18 cellular contexts compared by ENCODE assay signal in the genomic region with DNA sequence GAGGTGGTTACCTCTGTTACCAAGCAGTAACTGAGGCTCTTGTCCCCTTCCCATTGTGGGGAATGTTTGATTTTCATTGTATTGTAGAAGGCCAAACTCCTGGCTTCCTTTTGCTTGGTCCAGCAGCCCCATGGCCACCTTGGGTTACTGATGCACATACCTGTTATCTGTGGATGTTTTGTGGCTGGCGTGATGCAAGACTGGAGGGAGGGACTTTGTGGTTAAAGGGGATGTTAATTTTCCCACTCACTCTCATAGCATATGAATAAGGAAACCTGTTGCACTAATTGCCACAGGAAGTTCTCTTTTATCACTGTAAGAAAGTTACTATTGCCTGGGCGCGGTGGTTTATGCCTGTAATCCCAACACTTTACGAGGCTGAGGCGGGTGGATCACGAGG.
A peak's percentile ranks its signal among the peaks of the same experiment; 100 is the strongest.
DNase-seq lines count a peak whose midpoint lies in the region; ATAC-seq and TF ChIP-seq lines count a peak whose summit lies in the region.
"Had no signal": no experiment of that assay in that cellular context is flagged by ENCODE, and none has a peak within 500 bp of the region (broad histone marks: within the 10 kb centered on the region; RNA-seq: fewer than 3 reads in every experiment).

No MANE protein-coding gene starts in this region.

- no peak overlapping the region for H3K4me2 ChIP-seq in hepatocyte
- H3K4me2 ChIP-seq: A549 had no signal

- CTCF ChIA-PET in WTC11 (lab: Charles Lee) = no interaction called here

- H3K27me3 ChIP-seq in iPS DF 6.9 (ENCODE audit: control insufficient read depth, insufficient read depth, low read length) (no peaks in the 10 kb centered on the region), hepatocyte (no peaks in the 10 kb centered on the region)

- DNase-seq in ELF-1 (ENCODE audit: low read depth, low spot score) = peak; percentile 1
- peak; percentile 25 for DNase-seq in Jurkat, Clone E6-1 (ENCODE audit: low read depth, low spot score)
- DNase-seq in WTC11 (ENCODE audit: low spot score) = no peak
- peak; percentile 27 for DNase-seq in iPS DF 6.9 (ENCODE audit: low read depth, low spot score)
- DNase-seq in NCI-H146 treated with DMSO at 0.1 percent for 48 hours (lab: John Stamatoyannopoulos, UW; ENCODE audit: unreplicated experiment) = no peak
- DNase-seq in hepatocyte (ENCODE audit: low spot score) = no peak
- no peak for DNase-seq in anterior cingulate cortex (lab: John Stamatoyannopoulos, UW)
- DNase-seq: AML-193; Caco-2; CD4-positive, alpha-beta T cell; GF-D8; HCEC 1CT; HFFc6; IMR-90 had no signal

- H3K9me3 ChIP-seq in iPS DF 6.9 (ENCODE audit: control insufficient read depth, insufficient read depth, low read length) (no peaks in the 10 kb centered on the region), hepatocyte (ENCODE audit: low read depth) (no peaks in the 10 kb centered on the region)
- H3K9me3 ChIP-seq: A549, Caco-2 had no signal

- H3K36me3 ChIP-seq in iPS DF 6.9 (ENCODE audit: control insufficient read depth, insufficient read depth, low read length) (no peaks in the 10 kb centered on the region), hepatocyte (replicated peaks; ENCODE audit: insufficient read depth, low read depth) (no peaks in the 10 kb centered on the region)

- peak overlapping the region; percentile 86 for H3K27ac Mint-ChIP-seq in WTC11
- H3K27ac Mint-ChIP-seq: CD4-positive, alpha-beta T cell; HFFc6 had no signal

- H3K27me3 Mint-ChIP-seq in WTC11 (ENCODE audit: low read depth) = no peaks in the 10 kb centered on the region; the same call in 1 of the 2 replicates

- H2AFZ ChIP-seq in hepatocyte = no peak overlapping the region

- no peak overlapping the region for H3K4me3 Mint-ChIP-seq in WTC11
- H3K4me3 Mint-ChIP-seq: CD4-positive, alpha-beta T cell; HFFc6 had no signal

- H3K36me3 Mint-ChIP-seq in WTC11 = no peaks in the 10 kb centered on the region

- H3K9me3 Mint-ChIP-seq in WTC11 = peaks cover 7% of the 10 kb centered on the region
- H3K9me3 Mint-ChIP-seq: CD4-positive, alpha-beta T cell had no signal

- ATAC-seq in WTC11 (peak; percentile 84), HG02970 (IDR thresholded peaks at IDR 0.05; ENCODE audit: low FRiP score, unreplicated experiment) (no peak)
- ATAC-seq: A549 had no signal

- TF ChIP-seq CTCF in WTC11 (IDR thresholded peaks at IDR 0.05) (no peak), hepatocyte (IDR thresholded peaks at IDR 0.05; ENCODE audit: poor library complexity) (no peak)

- no peaks in the 10 kb centered on the region for H4K20me1 ChIP-seq in hepatocyte (ENCODE audit: insufficient read depth, poor library complexity, severe bottlenecking)

- H3K9me2 ChIP-seq in hepatocyte (replicated peaks; ENCODE audit: insufficient read depth) = no peaks in the 10 kb centered on the region

- H3K4me1 ChIP-seq in iPS DF 6.9 (ENCODE audit: control insufficient read depth, insufficient read depth, low read length) = no peaks in the 10 kb centered on the region
- no peaks in the 10 kb centered on the region for H3K4me1 ChIP-seq in hepatocyte (ENCODE audit: insufficient read depth)
- H3K4me1 ChIP-seq: A549, Caco-2 had no signal

- H3K27ac ChIP-seq in iPS DF 6.9 (ENCODE audit: low read length) = no peak overlapping the region
- no peak overlapping the region for H3K27ac ChIP-seq in hepatocyte
- H3K27ac ChIP-seq: 22Rv1, A549, C4-2B had no signal

- H3K4me1 Mint-ChIP-seq in WTC11 = peaks cover 24% of the 10 kb centered on the region

- POLR2A ChIA-PET in WTC11 (lab: Charles Lee) = no interaction called here

- H3K4me3 ChIP-seq in Jurkat, Clone E6-1 (ENCODE audit: low read length) = no peak overlapping the region
- H3K4me3 ChIP-seq in iPS DF 6.9 (ENCODE audit: low read length) (no peak overlapping the region), hepatocyte (no peak overlapping the region)
- H3K4me3 ChIP-seq: A549 had no signal

- no peaks in the 10 kb centered on the region for H3K79me2 ChIP-seq in hepatocyte

- no CpG with 5 or more reads among the region's 6 CpGs for WGBS in iPS DF 6.9 (ENCODE audit: insufficient coverage, insufficient read length)
- 81% methylated on average over 6 of the region's 6 CpGs for WGBS in hepatocyte (ENCODE audit: low lambda C conversion rate, missing lambda C conversion rate)

TF ChIP-seq in WTC11, 78 proteins besides CTCF, POLR2A, EP300 and RAD21 (continues in another document):
- TF ChIP-seq NFATC4 (CRISPR knock-in tag; IDR thresholded peaks at IDR 0.05) (no peak), ZNF263 (CRISPR knock-in tag; IDR thresholded peaks at IDR 0.05; ENCODE audit: low read depth) (no peak), ZNF121 (CRISPR knock-in tag; IDR thresholded peaks at IDR 0.05) (no peak), HMGA2 (CRISPR knock-in tag; IDR thresholded peaks at IDR 0.05) (no peak), ELF4 (CRISPR knock-in tag; IDR thresholded peaks at IDR 0.05; ENCODE audit: low read depth) (no peak), NFE2L1 (CRISPR knock-in tag; IDR thresholded peaks at IDR 0.05) (no peak), NR2C2 (CRISPR knock-in tag; IDR thresholded peaks at IDR 0.05) (no peak), KAT7 (CRISPR knock-in tag; IDR thresholded peaks at IDR 0.05; ENCODE audit: borderline replicate concordance) (no peak), ZNF219 (CRISPR knock-in tag; IDR thresholded peaks at IDR 0.05; ENCODE audit: borderline replicate concordance) (no peak), SMAD3 (CRISPR knock-in tag; IDR thresholded peaks at IDR 0.05; ENCODE audit: borderline replicate concordance) (no peak), ZNF232 (CRISPR knock-in tag; IDR thresholded peaks at IDR 0.05) (no peak), SP1 (CRISPR knock-in tag; conservative IDR thresholded peaks at IDR 0.05) (no peak)
- TF ChIP-seq, protein P1, sequence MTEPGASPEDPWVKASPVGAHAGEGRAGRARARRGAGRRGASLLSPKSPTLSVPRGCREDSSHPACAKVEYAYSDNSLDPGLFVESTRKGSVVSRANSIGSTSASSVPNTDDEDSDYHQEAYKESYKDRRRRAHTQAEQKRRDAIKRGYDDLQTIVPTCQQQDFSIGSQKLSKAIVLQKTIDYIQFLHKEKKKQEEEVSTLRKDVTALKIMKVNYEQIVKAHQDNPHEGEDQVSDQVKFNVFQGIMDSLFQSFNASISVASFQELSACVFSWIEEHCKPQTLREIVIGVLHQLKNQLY (CRISPR knock-in tag; IDR thresholded peaks at IDR 0.05) = no peak
- TF ChIP-seq, protein P2, sequence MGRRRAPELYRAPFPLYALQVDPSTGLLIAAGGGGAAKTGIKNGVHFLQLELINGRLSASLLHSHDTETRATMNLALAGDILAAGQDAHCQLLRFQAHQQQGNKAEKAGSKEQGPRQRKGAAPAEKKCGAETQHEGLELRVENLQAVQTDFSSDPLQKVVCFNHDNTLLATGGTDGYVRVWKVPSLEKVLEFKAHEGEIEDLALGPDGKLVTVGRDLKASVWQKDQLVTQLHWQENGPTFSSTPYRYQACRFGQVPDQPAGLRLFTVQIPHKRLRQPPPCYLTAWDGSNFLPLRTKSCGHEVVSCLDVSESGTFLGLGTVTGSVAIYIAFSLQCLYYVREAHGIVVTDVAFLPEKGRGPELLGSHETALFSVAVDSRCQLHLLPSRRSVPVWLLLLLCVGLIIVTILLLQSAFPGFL (CRISPR knock-in tag; IDR thresholded peaks at IDR 0.05; ENCODE audit: borderline replicate concordance) = no peak
- TF ChIP-seq, protein P3, sequence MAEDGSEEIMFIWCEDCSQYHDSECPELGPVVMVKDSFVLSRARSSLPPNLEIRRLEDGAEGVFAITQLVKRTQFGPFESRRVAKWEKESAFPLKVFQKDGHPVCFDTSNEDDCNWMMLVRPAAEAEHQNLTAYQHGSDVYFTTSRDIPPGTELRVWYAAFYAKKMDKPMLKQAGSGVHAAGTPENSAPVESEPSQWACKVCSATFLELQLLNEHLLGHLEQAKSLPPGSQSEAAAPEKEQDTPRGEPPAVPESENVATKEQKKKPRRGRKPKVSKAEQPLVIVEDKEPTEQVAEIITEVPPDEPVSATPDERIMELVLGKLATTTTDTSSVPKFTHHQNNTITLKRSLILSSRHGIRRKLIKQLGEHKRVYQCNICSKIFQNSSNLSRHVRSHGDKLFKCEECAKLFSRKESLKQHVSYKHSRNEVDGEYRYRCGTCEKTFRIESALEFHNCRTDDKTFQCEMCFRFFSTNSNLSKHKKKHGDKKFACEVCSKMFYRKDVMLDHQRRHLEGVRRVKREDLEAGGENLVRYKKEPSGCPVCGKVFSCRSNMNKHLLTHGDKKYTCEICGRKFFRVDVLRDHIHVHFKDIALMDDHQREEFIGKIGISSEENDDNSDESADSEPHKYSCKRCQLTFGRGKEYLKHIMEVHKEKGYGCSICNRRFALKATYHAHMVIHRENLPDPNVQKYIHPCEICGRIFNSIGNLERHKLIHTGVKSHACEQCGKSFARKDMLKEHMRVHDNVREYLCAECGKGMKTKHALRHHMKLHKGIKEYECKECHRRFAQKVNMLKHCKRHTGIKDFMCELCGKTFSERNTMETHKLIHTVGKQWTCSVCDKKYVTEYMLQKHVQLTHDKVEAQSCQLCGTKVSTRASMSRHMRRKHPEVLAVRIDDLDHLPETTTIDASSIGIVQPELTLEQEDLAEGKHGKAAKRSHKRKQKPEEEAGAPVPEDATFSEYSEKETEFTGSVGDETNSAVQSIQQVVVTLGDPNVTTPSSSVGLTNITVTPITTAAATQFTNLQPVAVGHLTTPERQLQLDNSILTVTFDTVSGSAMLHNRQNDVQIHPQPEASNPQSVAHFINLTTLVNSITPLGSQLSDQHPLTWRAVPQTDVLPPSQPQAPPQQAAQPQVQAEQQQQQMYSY (CRISPR knock-in tag; IDR thresholded peaks at IDR 0.05) = no peak
- TF ChIP-seq, protein P4, sequence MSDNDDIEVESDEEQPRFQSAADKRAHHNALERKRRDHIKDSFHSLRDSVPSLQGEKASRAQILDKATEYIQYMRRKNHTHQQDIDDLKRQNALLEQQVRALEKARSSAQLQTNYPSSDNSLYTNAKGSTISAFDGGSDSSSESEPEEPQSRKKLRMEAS (CRISPR knock-in tag; IDR thresholded peaks at IDR 0.05) = no peak

Comparison
In these comparisons a context has a peak if more than half of its experiments do, and no peak if none do; other contexts are left out.
1. DNase-seq: peak in ELF-1 (single experiment), Jurkat, Clone E6-1 (single experiment) and iPS DF 6.9 (single experiment); none in WTC11 (single experiment), NCI-H146 treated with DMSO at 0.1 percent for 48 hours (single experiment), hepatocyte (single experiment) and anterior cingulate cortex (0 of 58).